In the genomic region with DNA sequence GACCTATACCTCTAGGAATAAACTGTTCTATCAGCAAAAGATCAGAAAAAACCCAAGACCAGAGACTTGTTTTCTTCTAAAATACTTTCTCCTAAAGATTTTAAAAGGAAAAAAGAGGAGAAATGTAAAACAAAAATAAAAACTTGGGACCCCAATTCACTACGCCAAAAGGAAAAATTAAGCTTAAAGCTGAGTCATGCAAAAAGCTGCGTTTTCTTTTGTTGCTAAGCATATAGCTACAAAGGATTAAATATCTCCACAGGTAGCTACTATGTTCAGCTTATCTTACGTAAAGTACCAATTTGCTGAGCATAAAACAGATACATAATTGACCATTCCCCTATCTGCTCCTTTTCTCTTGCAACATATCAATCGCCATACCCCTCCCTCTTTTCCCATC, we compare ENCODE assay signal across 18 cellular contexts.
DNase-seq lines count a peak whose midpoint lies in the region; TF ChIP-seq lines count a peak whose summit lies in the region.
"Had no signal": no experiment of that assay in that cellular context is flagged by ENCODE, and none has a peak within 500 bp of the region (broad histone marks: within the 10 kb centered on the region; RNA-seq: fewer than 3 reads in every experiment).

No MANE protein-coding gene starts in this region.

- H3K14ac ChIP-seq in H9 (ENCODE audit: insufficient read depth, low read length): no peak overlapping the region

- H3K27ac Mint-ChIP-seq in H9: peak overlapping the region; percentile 12 to 15 (median 14); a peak in 3 of 7 replicates
- H3K27ac Mint-ChIP-seq: B cell; CD8-positive, alpha-beta T cell had no signal

- no peak overlapping the region for H2BK12ac ChIP-seq in H9 (ENCODE audit: insufficient read length, low read depth, low read length)

- H4K91ac ChIP-seq in H9 (ENCODE audit: insufficient read length, low read depth, low read length): no peak overlapping the region

- H3K4me2 ChIP-seq in H9 (ENCODE audit: insufficient read depth, insufficient read length, low read length): no peak overlapping the region
- H3K4me2 ChIP-seq: BLaER1 treated with 17β-estradiol and CSF1 and Interleukin-3, amounts not matched to agents 10 nM and 100 nM had no signal

- H3K23ac ChIP-seq in H9 (ENCODE audit: insufficient read length, low read depth, low read length): no peak overlapping the region

- peaks cover 3 to 6% (median 4%) of the 10 kb centered on the region in 3 experiments; a peak in 5 of 7 replicates for H3K36me3 Mint-ChIP-seq in H9 (ENCODE audit: insufficient read depth in 1 of 3, low read depth in 3 of 3)
- H3K36me3 Mint-ChIP-seq: CD8-positive, alpha-beta T cell had no signal

- H3K23me2 ChIP-seq in H9 (ENCODE audit: insufficient read length, low read depth, low read length, poor library complexity, severe bottlenecking): no peaks in the 10 kb centered on the region

- peak; percentile 67 for DNase-seq in NCI-H748 (lab: John Stamatoyannopoulos, UW; ENCODE audit: unreplicated experiment)
- no peak for DNase-seq in NCI-H748 treated with DMSO at 0.1 percent for 48 hours (lab: John Stamatoyannopoulos, UW)
- no peak for DNase-seq in H9
- DNase-seq in NCI-H1930 (lab: John Stamatoyannopoulos, UW): peak; percentile 0 to 1
- DNase-seq in foreskin melanocyte: no peak
- no peak for DNase-seq in dermis blood vessel endothelial cell
- no peak for DNase-seq in GM19238 (ENCODE audit: insufficient read length, low spot score)
- DNase-seq: Calu3; CD8-positive, alpha-beta T cell; DMS 273 treated with DMSO at 0.1 percent for 48 hours; DMS53; DND-41; EL; GM23248; H7 had no signal

- no peaks in the 10 kb centered on the region for H3K27me3 Mint-ChIP-seq in H9 (ENCODE audit: low read depth)
- H3K27me3 Mint-ChIP-seq: B cell had no signal

- no peak overlapping the region for H3T11ph ChIP-seq in H9 (ENCODE audit: low read length)

- H3K27me3 ChIP-seq in H9 (ENCODE audit: insufficient read depth, low read length): no peaks in the 10 kb centered on the region
- H3K27me3 ChIP-seq: BLaER1 treated with 17β-estradiol and CSF1 and Interleukin-3, amounts not matched to agents 10 nM and 100 nM had no signal

- H2AK5ac ChIP-seq in H9 (ENCODE audit: insufficient read length, low read length): no peak overlapping the region

- no peak overlapping the region for H2BK15ac ChIP-seq in H9 (ENCODE audit: low read depth, low read length)

- no peak overlapping the region for H2AFZ ChIP-seq in H9 (ENCODE audit: low read length)
- H2AFZ ChIP-seq: GM23248 had no signal

- H3K79me2 ChIP-seq in H9 (ENCODE audit: insufficient read depth, low read length): no peaks in the 10 kb centered on the region

- no peak overlapping the region for H2BK5ac ChIP-seq in H9 (ENCODE audit: insufficient read length, low read length)

- H4K8ac ChIP-seq in H9 (replicated peaks; ENCODE audit: insufficient read length, low read depth, low read length): no peak overlapping the region

- no peaks in the 10 kb centered on the region for H3K79me1 ChIP-seq in H9 (ENCODE audit: insufficient read depth, low read depth, low read length, poor library complexity, severe bottlenecking)

- 100% methylated on average over 1 of the region's 4 CpGs for WGBS in H9 (ENCODE audit: extremely low coverage, insufficient read length, low lambda C conversion rate)

- TF ChIP-seq CTCF in H9 (conservative IDR thresholded peaks at IDR 0.05): no peak

- H3K4me3 Mint-ChIP-seq in H9: no peak overlapping the region
- H3K4me3 Mint-ChIP-seq: B cell; CD8-positive, alpha-beta T cell had no signal

- H4K5ac ChIP-seq in H9 (ENCODE audit: insufficient read length, low read depth, low read length): no peak overlapping the region

- H4K20me1 ChIP-seq in H9 (ENCODE audit: control insufficient read depth, insufficient read depth, insufficient read length): no peaks in the 10 kb centered on the region
- H4K20me1 ChIP-seq: BLaER1 treated with 17β-estradiol and CSF1 and Interleukin-3, amounts not matched to agents 10 nM and 100 nM had no signal

- no peaks in the 10 kb centered on the region for H3K9me3 ChIP-seq in H9 (ENCODE audit: control insufficient read depth, low read depth, low read length)
- H3K9me3 ChIP-seq: BLaER1 treated with 17β-estradiol and CSF1 and Interleukin-3, amounts not matched to agents 10 nM and 100 nM had no signal

- H3K4me1 ChIP-seq in H9 (ENCODE audit: insufficient read depth, low read length): no peaks in the 10 kb centered on the region; the same call in 1 of the 2 replicates
- H3K4me1 ChIP-seq: BLaER1 treated with 17β-estradiol and CSF1 and Interleukin-3, amounts not matched to agents 10 nM and 100 nM had no signal

- H3K9me3 Mint-ChIP-seq in H9: peaks cover 3 to 9% of the 10 kb centered on the region in 2 experiments; a peak in 3 of 5 replicates

- H3K9ac ChIP-seq in H9 (ENCODE audit: extremely low read depth, insufficient read length, low read length): no peak overlapping the region
- H3K9ac ChIP-seq: BLaER1 treated with 17β-estradiol and CSF1 and Interleukin-3, amounts not matched to agents 10 nM and 100 nM; GM23248 had no signal

- H2BK120ac ChIP-seq in H9 (ENCODE audit: low read depth, low read length, poor library complexity, severe bottlenecking): no peak overlapping the region

- H3K4me1 Mint-ChIP-seq in H9: peaks cover 14 to 15% of the 10 kb centered on the region in 2 experiments
- H3K4me1 Mint-ChIP-seq: B cell had no signal

- no peak overlapping the region for H2BK20ac ChIP-seq in H9 (ENCODE audit: low read depth, low read length, poor library complexity, severe bottlenecking)

- no peak overlapping the region for H3K27ac ChIP-seq in H9 (ENCODE audit: insufficient read length, low read depth, low read length)
- H3K27ac ChIP-seq: 22Rv1; BLaER1 treated with 17β-estradiol and CSF1 and Interleukin-3, amounts not matched to agents 10 nM and 100 nM; GM23248 had no signal

- no peak overlapping the region for H3K4ac ChIP-seq in H9 (ENCODE audit: low read depth, low read length)

- H3K18ac ChIP-seq in H9 (ENCODE audit: insufficient read length, low read depth, low read length): no peak overlapping the region

- no peak overlapping the region for H3K56ac ChIP-seq in H9 (ENCODE audit: insufficient read length, low read depth, low read length)

Comparison
In these comparisons a context has a peak if more than half of its experiments do, and no peak if none do; other contexts are left out.
1. DNase-seq: peak in NCI-H748 (single experiment) and NCI-H1930 (2 of 2); none in NCI-H748 treated with DMSO at 0.1 percent for 48 hours (single experiment), H9 (single experiment), foreskin melanocyte (single experiment), dermis blood vessel endothelial cell (single experiment) and GM19238 (single experiment).